10 cellular contexts compared by ENCODE assay signal in genomic region chr1:202158810-202159533, GRCh38. TPM values are rescaled to one million over a fixed set of nuclear protein-coding genes. Genes with fewer than 3 reads are reported as not detected.
A peak's percentile ranks its signal among the peaks of the same experiment; 100 is the strongest.
DNase-seq lines count a peak whose midpoint lies in the region; ATAC-seq, FAIRE-seq and TF ChIP-seq lines count a peak whose summit lies in the region.
"Had no signal": no experiment of that assay in that cellular context is flagged by ENCODE, and none has a peak within 500 bp of the region (broad histone marks: within the 10 kb centered on the region; RNA-seq: fewer than 3 reads in every experiment).

No MANE protein-coding gene starts in this region.

- peak; percentile 59 for TF ChIP-seq CTCF in NB4 (IDR thresholded peaks at IDR 0.05; ENCODE audit: low read depth, low read length)
- no peak for TF ChIP-seq CTCF in body of pancreas (IDR thresholded peaks at IDR 0.05)

- peak; percentile 46 for FAIRE-seq in GM18507 (lab: Jason Lieb, UNC)
- FAIRE-seq: islet of Langerhans had no signal

- ATAC-seq in body of pancreas (no peak), HG02610 (IDR thresholded peaks at IDR 0.05; ENCODE audit: unreplicated experiment) (no peak)

- TF ChIP-seq POLR2A in NB4 (IDR thresholded peaks at IDR 0.05; ENCODE audit: extremely low read depth, insufficient read length) (no peak), body of pancreas (IDR thresholded peaks at IDR 0.05) (no peak)

- H3K4me1 ChIP-seq in body of pancreas, result peaks cover 8% of the 10 kb centered on the region

- peak overlapping the region; percentile 80 for H3K4me3 ChIP-seq in NB4 (ENCODE audit: low read depth, low read length)
- H3K4me3 ChIP-seq in body of pancreas, result no peak overlapping the region
- H3K4me3 ChIP-seq: cardiac muscle cell had no signal

- peak overlapping the region; percentile 94 for H3K4me3 Mint-ChIP-seq in activated naive CD4-positive, alpha-beta T cell treated with anti-CD3 and anti-CD28 coated beads, Interleukin-2, amount 50 U/mL, for 24 hours

- WGBS in body of pancreas, 2 donors, result 65 to 73% methylated on average over 8 to 9 of the region's 10 CpGs

- peaks cover 10% of the 10 kb centered on the region for H3K36me3 Mint-ChIP-seq in activated naive CD4-positive, alpha-beta T cell treated with anti-CD3 and anti-CD28 coated beads, Interleukin-2, amount 50 U/mL, for 24 hours

- peaks cover 77% of the 10 kb centered on the region for H3K4me1 Mint-ChIP-seq in activated naive CD4-positive, alpha-beta T cell treated with anti-CD3 and anti-CD28 coated beads, Interleukin-2, amount 50 U/mL, for 24 hours

- no peaks in the 10 kb centered on the region for H3K9me3 Mint-ChIP-seq in activated naive CD4-positive, alpha-beta T cell treated with anti-CD3 and anti-CD28 coated beads, Interleukin-2, amount 50 U/mL, for 24 hours

- peak overlapping the region; percentile 98 for H3K27ac Mint-ChIP-seq in activated naive CD4-positive, alpha-beta T cell treated with anti-CD3 and anti-CD28 coated beads, Interleukin-2, amount 50 U/mL, for 24 hours

- H3K9me3 ChIP-seq in body of pancreas, result no peaks in the 10 kb centered on the region

- no peaks in the 10 kb centered on the region for H3K27me3 ChIP-seq in body of pancreas
- H3K27me3 ChIP-seq: cardiac muscle cell had no signal

- H3K27me3 Mint-ChIP-seq in activated naive CD4-positive, alpha-beta T cell treated with anti-CD3 and anti-CD28 coated beads, Interleukin-2, amount 50 U/mL, for 24 hours, result no peaks in the 10 kb centered on the region

- DNase-seq in GM18507 (ENCODE audit: extremely low spot score, insufficient read length, low read depth), result no peak
- peak; percentile 78 for DNase-seq in NB4 (ENCODE audit: low read depth)
- peak; percentile 79 for DNase-seq in stimulated activated CD8-positive, alpha-beta memory T cell treated with anti-CD3 and anti-CD28 coated beads, Interleukin-4, amount 100 ng/mL, for 48 hours
- no peak for DNase-seq in body of pancreas
- DNase-seq in NCI-H1436 treated with DMSO at 0.1 percent for 48 hours (lab: John Stamatoyannopoulos, UW), result no peak

- intact Hi-C loops in body of pancreas (cut with DNase I), result no loop called here

- H3K36me3 ChIP-seq in body of pancreas (replicated peaks in 1 of 2; ENCODE audit: insufficient read depth in 1 of 2, low read depth in 2 of 2), result no peaks in the 10 kb centered on the region
- H3K36me3 ChIP-seq: cardiac muscle cell had no signal

- H3K27ac ChIP-seq in body of pancreas, result no peak overlapping the region
- H3K27ac ChIP-seq: cardiac muscle cell had no signal

RNA-seq across cellular contexts. Expression of gene PTPN7, which starts 1.4 kb away (rescaled TPM):
- total RNA-seq in body of pancreas, result 1 to 10 TPM; 1.6 to 3.6 TPM
- total RNA-seq: cardiac muscle cell had no signal

RNA-seq across cellular contexts. Expression of gene ARL8A, which starts 14.4 kb away (rescaled TPM):
- total RNA-seq in body of pancreas, result 10 to 100 TPM; 18.1 to 21.0 TPM

RNA-seq across cellular contexts. Expression of gene LGR6, which starts 34.6 kb away (rescaled TPM):
- under 1 TPM in 1 of 2 donors, not detected in 1; 0.52 TPM for total RNA-seq in body of pancreas
- total RNA-seq: cardiac muscle cell; T-helper 1 cell treated with Interleukin-12 subunit alpha and Interleukin-12 subunit beta and Interleukin-4 antibody, amounts not matched to agents 30 ng/mL and 1 ng/mL, for 36 hours had no signal

RNA-seq across cellular contexts. Expression of gene GPR37L1, which starts 36.3 kb away (rescaled TPM):
- total RNA-seq in body of pancreas, result not detected
- total RNA-seq: cardiac muscle cell; T-helper 1 cell treated with Interleukin-12 subunit alpha and Interleukin-12 subunit beta and Interleukin-4 antibody, amounts not matched to agents 30 ng/mL and 1 ng/mL, for 36 hours had no signal

Comparison
In these comparisons a context has a peak if more than half of its experiments do, and no peak if none do; other contexts are left out.
1. DNase-seq: peak in NB4 (single experiment) and stimulated activated CD8-positive, alpha-beta memory T cell treated with anti-CD3 and anti-CD28 coated beads, Interleukin-4, amount 100 ng/mL, for 48 hours (single experiment); none in GM18507 (single experiment), body of pancreas (0 of 4) and NCI-H1436 treated with DMSO at 0.1 percent for 48 hours (single experiment).